Comparison of ENCODE assay signal across 24 cellular contexts in the genomic region with DNA sequence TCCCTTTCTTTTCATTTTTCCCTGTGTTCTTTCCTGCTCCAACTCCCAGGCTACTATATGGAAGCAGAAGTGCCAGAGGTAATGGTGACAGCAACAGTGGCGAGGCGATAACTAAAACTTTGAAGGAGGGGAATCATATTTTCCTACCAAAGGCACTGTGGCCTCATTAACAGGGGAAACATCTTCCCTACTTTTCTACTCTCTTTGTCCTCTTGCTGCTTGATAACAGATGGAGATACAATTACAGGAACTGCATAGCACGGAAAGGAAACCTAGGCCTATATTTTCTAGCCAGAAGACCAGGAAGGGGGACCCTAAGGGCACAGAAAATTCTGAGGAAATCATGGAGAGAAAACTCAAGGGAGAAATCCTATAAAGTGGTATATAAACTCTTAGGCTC.
"Had no signal": no experiment of that assay in that cellular context is flagged by ENCODE, and none has a peak within 500 bp of the region (broad histone marks: within the 10 kb centered on the region; RNA-seq: fewer than 3 reads in every experiment).

No MANE protein-coding gene starts in this region.

- ATAC-seq: activated CD8-positive, alpha-beta memory T cell treated with anti-CD3 and anti-CD28 coated beads, Interleukin-2, amount 10 ng/mL, durations not matched to agents 7 days and 5 days; activated naive CD4-positive, alpha-beta T cell treated with anti-CD3 and anti-CD28 coated beads, Interleukin-2, amount 50 U/mL, for 72 hours; activated naive CD8-positive, alpha-beta T cell treated with anti-CD3 and anti-CD28 coated beads, Interleukin-2, amount 50 U/mL, for 24 hours; PC-3; WTC11 had no signal

- DNase-seq: activated CD4-positive, alpha-beta T cell treated with anti-CD3 and anti-CD28 coated beads for 48 hours; activated CD4-positive, alpha-beta T cell treated with anti-CD3 and anti-CD28 coated beads, Interleukin-2, amount 50 U/mL, for 48 hours; activated CD4-positive, CD25-positive, alpha-beta regulatory T cell treated with anti-CD3 and anti-CD28 coated beads, Interleukin-2, amount 50 U/mL, for 72 hours; activated CD8-positive, alpha-beta memory T cell treated with anti-CD3 and anti-CD28 coated beads, Interleukin-2, amount 10 ng/mL, durations not matched to agents 7 days and 5 days; activated effector memory CD4-positive, alpha-beta T cell treated with anti-CD3 and anti-CD28 coated beads, Interleukin-2, amount 50 U/mL, for 16 hours; activated naive CD4-positive, alpha-beta T cell treated with Interleukin-2 at 50 U/mL for 16 hours; activated naive CD8-positive, alpha-beta T cell treated with anti-CD3 and anti-CD28 coated beads, Interleukin-2, amount 50 U/mL, for 24 hours; activated T-cell treated with anti-CD3 and anti-CD28 coated beads, Interleukin-2, amount 50 U/mL, for 24 hours; amniotic stem cell; IMR-90; KG1; NCI-H1048; NCI-H146; NCI-H2029; NCI-H2107; NCI-H446; NCI-H524; PC-3; SHP77 had no signal

- H3K27ac Mint-ChIP-seq: activated CD8-positive, alpha-beta memory T cell treated with anti-CD3 and anti-CD28 coated beads, Interleukin-2, amount 10 ng/mL, durations not matched to agents 7 days and 5 days; activated naive CD4-positive, alpha-beta T cell treated with anti-CD3 and anti-CD28 coated beads, Interleukin-2, amount 50 U/mL, for 72 hours; activated naive CD8-positive, alpha-beta T cell treated with anti-CD3 and anti-CD28 coated beads, Interleukin-2, amount 50 U/mL, for 24 hours; activated T-cell treated with anti-CD3 and anti-CD28 coated beads, Interleukin-2, amount 50 U/mL, for 24 hours; activated T-helper 1 cell treated with anti-CD3 and anti-CD28 coated beads, Interleukin-12 subunit alpha, Interleukin-12 subunit beta, Interleukin-2, Interleukin-4 antibody, amounts not matched to agents 30 ng/mL and 10 ng/mL and 1 ng/mL, durations not matched to agents 14 hours and 24 hours and 36 hours; brain; T-helper 1 cell treated with Interleukin-12 subunit alpha and Interleukin-12 subunit beta and Interleukin-4 antibody, amounts not matched to agents 30 μg/mL and 1 μg/mL, for 36 hours; WTC11 had no signal

- H3K4me3 Mint-ChIP-seq: activated CD8-positive, alpha-beta memory T cell treated with anti-CD3 and anti-CD28 coated beads, Interleukin-2, amount 10 ng/mL, durations not matched to agents 7 days and 5 days; activated naive CD8-positive, alpha-beta T cell treated with anti-CD3 and anti-CD28 coated beads, Interleukin-2, amount 50 U/mL, for 24 hours; activated T-cell treated with anti-CD3 and anti-CD28 coated beads, Interleukin-2, amount 50 U/mL, for 24 hours; activated T-helper 1 cell treated with anti-CD3 and anti-CD28 coated beads, Interleukin-12 subunit alpha, Interleukin-12 subunit beta, Interleukin-2, Interleukin-4 antibody, amounts not matched to agents 30 ng/mL and 10 ng/mL and 1 ng/mL, durations not matched to agents 14 hours and 24 hours and 36 hours; brain; T-helper 1 cell treated with Interleukin-12 subunit alpha and Interleukin-12 subunit beta and Interleukin-4 antibody, amounts not matched to agents 30 μg/mL and 1 μg/mL, for 36 hours; WTC11 had no signal

- H3K27me3 Mint-ChIP-seq: activated CD8-positive, alpha-beta memory T cell treated with anti-CD3 and anti-CD28 coated beads, Interleukin-2, amount 10 ng/mL, durations not matched to agents 7 days and 5 days; activated naive CD8-positive, alpha-beta T cell treated with anti-CD3 and anti-CD28 coated beads, Interleukin-2, amount 50 U/mL, for 24 hours; activated T-cell treated with anti-CD3 and anti-CD28 coated beads, Interleukin-2, amount 50 U/mL, for 24 hours; brain had no signal

- H3K4me1 Mint-ChIP-seq: activated CD8-positive, alpha-beta memory T cell treated with anti-CD3 and anti-CD28 coated beads, Interleukin-2, amount 10 ng/mL, durations not matched to agents 7 days and 5 days; activated naive CD8-positive, alpha-beta T cell treated with anti-CD3 and anti-CD28 coated beads, Interleukin-2, amount 50 U/mL, for 24 hours; brain; WTC11 had no signal

- H3K36me3 Mint-ChIP-seq: activated naive CD4-positive, alpha-beta T cell treated with anti-CD3 and anti-CD28 coated beads, Interleukin-2, amount 50 U/mL, for 72 hours had no signal

- H3K9me3 Mint-ChIP-seq: activated naive CD4-positive, alpha-beta T cell treated with anti-CD3 and anti-CD28 coated beads, Interleukin-2, amount 50 U/mL, for 72 hours; activated naive CD8-positive, alpha-beta T cell treated with anti-CD3 and anti-CD28 coated beads, Interleukin-2, amount 50 U/mL, for 24 hours; activated T-cell treated with anti-CD3 and anti-CD28 coated beads, Interleukin-2, amount 50 U/mL, for 24 hours; activated T-helper 1 cell treated with anti-CD3 and anti-CD28 coated beads, Interleukin-12 subunit alpha, Interleukin-12 subunit beta, Interleukin-2, Interleukin-4 antibody, amounts not matched to agents 30 ng/mL and 10 ng/mL and 1 ng/mL, durations not matched to agents 14 hours and 24 hours and 36 hours; brain; T-helper 1 cell treated with Interleukin-12 subunit alpha and Interleukin-12 subunit beta and Interleukin-4 antibody, amounts not matched to agents 30 μg/mL and 1 μg/mL, for 36 hours; WTC11 had no signal
